In genomic region chr14:47044841-47045240, GRCh38 we compare ENCODE assay signal across 12 cellular contexts.
A peak's percentile ranks its signal among the peaks of the same experiment; 100 is the strongest.
DNase-seq lines count a peak whose midpoint lies in the region; ATAC-seq and TF ChIP-seq lines count a peak whose summit lies in the region.
"Had no signal": no experiment of that assay in that cellular context is flagged by ENCODE, and none has a peak within 500 bp of the region (broad histone marks: within the 10 kb centered on the region; RNA-seq: fewer than 3 reads in every experiment).

No MANE protein-coding gene starts in this region.

- TF ChIP-seq CTCF in C4-2B (conservative IDR thresholded peaks at IDR 0.05) (peak; percentile 38), VCaP (conservative IDR thresholded peaks at IDR 0.05) (peak; percentile 78), mesothelial cell of epicardium (IDR thresholded peaks at IDR 0.05; ENCODE audit: unreplicated experiment) (no peak)

- H3K27ac ChIP-seq in C4-2B (no peak overlapping the region), VCaP (no peak overlapping the region)

- DNase-seq in NCI-H1048 (lab: John Stamatoyannopoulos, UW) (peak; percentile 18), left kidney (ENCODE audit: low read depth, low spot score) (peak; percentile 64), globus pallidus (ENCODE audit: low spot score) (no peak), mesothelial cell of epicardium (ENCODE audit: low spot score in 2 of 2, unreplicated experiment in 2 of 2) (no peak)
- DNase-seq in stimulated activated CD4-positive, alpha-beta T cell treated with anti-CD3 and anti-CD28 coated beads, Interleukin-2, amount 100 ng/mL, for 48 hours, result no peak
- DNase-seq: activated CD8-positive, alpha-beta memory T cell treated with anti-CD3 and anti-CD28 coated beads for 24 hours; CD4-positive, CD25-positive, alpha-beta regulatory T cell; NCI-H1436; small intestine had no signal

- H3K27me3 Mint-ChIP-seq in mesothelial cell of epicardium (ENCODE audit: low read depth), result no peaks in the 10 kb centered on the region
- H3K27me3 Mint-ChIP-seq: CD4-positive, CD25-positive, alpha-beta regulatory T cell had no signal

- no peaks in the 10 kb centered on the region for H3K9me3 Mint-ChIP-seq in mesothelial cell of epicardium

- no peaks in the 10 kb centered on the region for H3K36me3 Mint-ChIP-seq in mesothelial cell of epicardium
- H3K36me3 Mint-ChIP-seq: CD4-positive, CD25-positive, alpha-beta regulatory T cell had no signal

- no peak overlapping the region for H3K4me3 Mint-ChIP-seq in mesothelial cell of epicardium
- H3K4me3 Mint-ChIP-seq: CD4-positive, CD25-positive, alpha-beta regulatory T cell had no signal

- H3K27ac Mint-ChIP-seq in mesothelial cell of epicardium, result no peak overlapping the region
- H3K27ac Mint-ChIP-seq: CD4-positive, CD25-positive, alpha-beta regulatory T cell had no signal

- peaks cover 6% of the 10 kb centered on the region for H3K4me1 Mint-ChIP-seq in mesothelial cell of epicardium
- H3K4me1 Mint-ChIP-seq: CD4-positive, CD25-positive, alpha-beta regulatory T cell had no signal

- ATAC-seq in GM19397 (IDR thresholded peaks at IDR 0.05; ENCODE audit: unreplicated experiment), result no peak

Comparison
In these comparisons a context has a peak if more than half of its experiments do, and no peak if none do; other contexts are left out.
1. DNase-seq: peak in NCI-H1048 (single experiment) and left kidney (single experiment); none in globus pallidus (single experiment), stimulated activated CD4-positive, alpha-beta T cell treated with anti-CD3 and anti-CD28 coated beads, Interleukin-2, amount 100 ng/mL, for 48 hours (0 of 2) and mesothelial cell of epicardium (0 of 2).